20 cellular contexts compared by ENCODE assay signal in the genomic region with DNA sequence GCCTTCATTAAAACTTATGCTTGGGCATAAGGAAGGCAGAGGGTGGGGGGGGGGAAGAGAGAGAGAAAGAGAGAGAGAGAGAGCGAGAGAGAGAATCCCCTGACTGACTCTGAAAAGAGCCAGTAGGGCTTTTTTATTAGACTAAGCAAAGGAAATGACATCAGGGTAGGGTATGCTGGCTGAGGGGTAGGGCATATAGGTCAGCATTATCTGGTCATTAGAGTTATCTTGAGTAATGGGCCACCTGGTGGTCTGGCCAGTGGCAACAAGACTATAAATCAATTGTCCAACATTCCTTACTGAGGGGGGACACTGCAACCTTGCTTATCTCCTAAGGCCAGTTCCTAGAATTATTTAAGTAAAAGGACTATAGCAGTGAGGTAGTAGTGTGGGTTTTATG.
DNase-seq lines count a peak whose midpoint lies in the region; ATAC-seq, FAIRE-seq and TF ChIP-seq lines count a peak whose summit lies in the region.
"Had no signal": no experiment of that assay in that cellular context is flagged by ENCODE, and none has a peak within 500 bp of the region (broad histone marks: within the 10 kb centered on the region; RNA-seq: fewer than 3 reads in every experiment).

No MANE protein-coding gene starts in this region.

- TF ChIP-seq EP300 in H1 (IDR thresholded peaks at IDR 0.05; ENCODE audit: borderline replicate concordance in 1 of 2, low read depth in 2 of 2, low read length in 2 of 2) = no peak

- H2AK5ac ChIP-seq in H1 (ENCODE audit: low read depth, low read length) = no peak overlapping the region

- H2BK12ac ChIP-seq in H1 (ENCODE audit: low read depth, low read length) = no peak overlapping the region

- H3K9me2 ChIP-seq in GM23338 (ENCODE audit: insufficient read depth) = no peaks in the 10 kb centered on the region

- H3K23me2 ChIP-seq in H1 (ENCODE audit: low read depth, low read length) = no peaks in the 10 kb centered on the region

- intact Hi-C loops in thyroid gland (cut with DNase I) = no loop called here

- H3K79me1 ChIP-seq in H1 (ENCODE audit: low read depth, low read length) = no peaks in the 10 kb centered on the region

- no peak overlapping the region for H3K4ac ChIP-seq in H1 (replicated peaks; ENCODE audit: insufficient read length, low read depth, low read length)

- TF ChIP-seq POLR2A in H1 (IDR thresholded peaks at IDR 0.05; ENCODE audit: control extremely low read depth in 1 of 2, low read depth in 2 of 2, low read length in 2 of 2) = no peak
- TF ChIP-seq POLR2A in GM12892 (IDR thresholded peaks at IDR 0.05; ENCODE audit: low read depth, low read length) = no peak
- no peak for TF ChIP-seq POLR2A in thyroid gland (IDR thresholded peaks at IDR 0.05)

- H3K4me3 ChIP-seq in GM23338 (no peak overlapping the region), H1 (ENCODE audit: extremely low read depth in 1 of 4, insufficient read depth in 2 of 4, low read depth in 3 of 4, low read length in 4 of 4) (no peak overlapping the region), thyroid gland (replicated peaks in 1 of 3) (no peak overlapping the region)
- H3K4me3 ChIP-seq: A549, BLaER1 had no signal

- ATAC-seq in GM23338 (peak; percentile 65), HG02798 (IDR thresholded peaks at IDR 0.05; ENCODE audit: poor library complexity, unreplicated experiment) (no peak)
- ATAC-seq: A549; CD8-positive, alpha-beta T cell; PC-3 had no signal

- H3K4me2 ChIP-seq in GM23338 (no peak overlapping the region), H1 (ENCODE audit: insufficient read depth in 1 of 2, low read depth in 2 of 2, low read length in 2 of 2) (no peak overlapping the region)
- H3K4me2 ChIP-seq: A549, BLaER1 had no signal

- H3K9me3 ChIP-seq in H1 (ENCODE audit: insufficient read depth in 2 of 2, low read depth in 1 of 2, low read length in 1 of 2) (peaks cover 6 to 8% of the 10 kb centered on the region in 2 experiments; a peak in 3 of 4 replicates), thyroid gland (no peaks in the 10 kb centered on the region)

- no peak overlapping the region for H3K23ac ChIP-seq in H1 (ENCODE audit: insufficient read length)

- H3K27me3 ChIP-seq in GM23338 (ENCODE audit: insufficient read depth) (no peaks in the 10 kb centered on the region), H1 (replicated peaks in 1 of 4; ENCODE audit: control insufficient read depth in 3 of 4, extremely low read depth in 1 of 4, insufficient read depth in 3 of 4, low read length in 3 of 4) (no peaks in the 10 kb centered on the region), thyroid gland (no peaks in the 10 kb centered on the region)
- H3K27me3 ChIP-seq: BLaER1 had no signal

- H3K36me3 Mint-ChIP-seq in GM23338 (ENCODE audit: low read depth) = peaks cover 22% of the 10 kb centered on the region

- peak; percentile 32 to 49; a peak in 3 of 4 replicates for TF ChIP-seq RAD21 in H1 (IDR thresholded peaks at IDR 0.05 in 1 of 2, conservative IDR thresholded peaks at IDR 0.05 in 1 of 2; ENCODE audit: low read depth in 2 of 2, low read length in 2 of 2)

- no peak for FAIRE-seq in H1 (lab: Jason Lieb, UNC)
- FAIRE-seq in GM12892 (lab: Jason Lieb, UNC) = no peak
- FAIRE-seq: A549 had no signal

- no peaks in the 10 kb centered on the region for H3K36me3 ChIP-seq in GM23338 (ENCODE audit: insufficient read depth)
- H3K36me3 ChIP-seq in H1 (ENCODE audit: control insufficient read depth in 2 of 4, insufficient read depth in 4 of 4, low read length in 3 of 4) = no peaks in the 10 kb centered on the region
- no peaks in the 10 kb centered on the region for H3K36me3 ChIP-seq in thyroid gland

- no peak overlapping the region for H4K5ac ChIP-seq in H1 (ENCODE audit: insufficient read length, low read depth, low read length)

- no peak overlapping the region for H2BK20ac ChIP-seq in H1 (ENCODE audit: low read length)

- no peaks in the 10 kb centered on the region for H3K4me1 ChIP-seq in GM23338 (ENCODE audit: insufficient read depth)
- H3K4me1 ChIP-seq in H1 (replicated peaks in 1 of 4; ENCODE audit: control insufficient read depth in 3 of 4, insufficient read depth in 4 of 4, low read length in 3 of 4) = no peaks in the 10 kb centered on the region
- H3K4me1 ChIP-seq in thyroid gland = no peaks in the 10 kb centered on the region
- H3K4me1 ChIP-seq: A549, BLaER1 had no signal

- H3K4me3 Mint-ChIP-seq in GM23338 = no peak overlapping the region
- H3K4me3 Mint-ChIP-seq: CD8-positive, alpha-beta T cell had no signal

- no peak overlapping the region for H3K9ac ChIP-seq in H1 (replicated peaks in 1 of 4; ENCODE audit: extremely low read depth in 1 of 4, low read depth in 3 of 4, low read length in 3 of 4)
- H3K9ac ChIP-seq: BLaER1 had no signal

- peak; percentile 26 to 51; a peak in 3 of 4 replicates for TF ChIP-seq CTCF in GM23338 (conservative IDR thresholded peaks at IDR 0.05; ENCODE audit: low read depth in 2 of 2)
- TF ChIP-seq CTCF in H1 (IDR thresholded peaks at IDR 0.05; ENCODE audit: control extremely low read depth in 1 of 3, insufficient read depth in 1 of 3, low read depth in 1 of 3, low read length in 3 of 3) = peak in 2 of 3 experiments; percentile 29 to 30; a peak in 2 of 4 replicates
- TF ChIP-seq CTCF in thyroid gland (IDR thresholded peaks at IDR 0.05) = no peak

- no peak overlapping the region for H2BK120ac ChIP-seq in H1 (replicated peaks; ENCODE audit: low read depth, low read length)

- no peak overlapping the region for H2BK15ac ChIP-seq in H1 (ENCODE audit: low read length)

- H4K91ac ChIP-seq in H1 (replicated peaks; ENCODE audit: insufficient read length, low read length) = no peak overlapping the region

- H3K27me3 Mint-ChIP-seq in GM23338 (ENCODE audit: insufficient read depth, low read depth, poor library complexity) = peaks cover 3% of the 10 kb centered on the region

- H4K8ac ChIP-seq in H1 (ENCODE audit: extremely low read depth, insufficient read depth, low read length) = no peak overlapping the region

- no peaks in the 10 kb centered on the region for H3K79me2 ChIP-seq in GM23338 (replicated peaks; ENCODE audit: insufficient read depth)
- no peaks in the 10 kb centered on the region for H3K79me2 ChIP-seq in H1 (ENCODE audit: control insufficient read depth in 1 of 2, insufficient read depth in 2 of 2, low read length in 2 of 2)

- CTCF ChIA-PET in H1 (lab: Charles Lee; ENCODE audit: partially characterized antibody) = interaction anchor here (0.6 to 0.8 kb wide), 4 partner anchors 84 to 1884 kb away, joined by 3 to 5 read pairs (median 3); no protein-coding TSS in a partner anchor

- peak; percentile 37 for DNase-seq in GM23338 (ENCODE audit: low spot score)
- peak; percentile 90 for DNase-seq in SK-N-DZ (ENCODE audit: low spot score)
- no peak for DNase-seq in H1 (ENCODE audit: low read depth in 1 of 2, low spot score in 2 of 2)
- peak; percentile 73 for DNase-seq in islet precursor cell
- DNase-seq in stimulated activated CD4-positive, alpha-beta T cell treated with anti-CD3 and anti-CD28 coated beads, Interleukin-4, amount 100 ng/mL, for 1 hour = no peak
- no peak for DNase-seq in GM12892 (ENCODE audit: insufficient read length)
- no peak for DNase-seq in thyroid gland
- DNase-seq: Calu3; CD8-positive, alpha-beta T cell; DMS53; HCEC 1CT; NCI-H1092 treated with DMSO at 0.1 percent for 48 hours; NCI-H1694 treated with DMSO at 0.1 percent for 48 hours; NCI-H510A treated with DMSO at 0.1 percent for 48 hours; NCI-H774; PC-3; RPMI8226 had no signal

- H3K56ac ChIP-seq in H1 (replicated peaks; ENCODE audit: insufficient read length, low read depth, low read length) = no peak overlapping the region

- no CpG with 5 or more reads among the region's 1 CpG for WGBS in H1 (ENCODE audit: extremely low coverage in 1 of 2, insufficient coverage in 1 of 2, insufficient read length in 1 of 2, insufficient replicate concordance in 2 of 2, low coverage in 1 of 2, low lambda C conversion rate in 2 of 2, missing lambda C conversion rate in 1 of 2), 2 experiments
- 85 to 87% methylated on average over 1 of the region's 1 CpG for WGBS in thyroid gland, 2 donors

- H2BK5ac ChIP-seq in H1 (ENCODE audit: low read depth, low read length) = no peak overlapping the region

- H3K27ac ChIP-seq in GM23338 (ENCODE audit: low read depth) (no peak overlapping the region), H1 (ENCODE audit: low read depth, low read length) (no peak overlapping the region), thyroid gland (no peak overlapping the region)
- H3K27ac ChIP-seq: A549, BLaER1 had no signal

- H3K4me1 Mint-ChIP-seq in GM23338 = no peaks in the 10 kb centered on the region

- H3K9me3 Mint-ChIP-seq in GM23338 = peaks cover 33% of the 10 kb centered on the region

- H2AFZ ChIP-seq in GM23338 = no peak overlapping the region
- no peak overlapping the region for H2AFZ ChIP-seq in H1 (ENCODE audit: low read length)

- H4K20me1 ChIP-seq in GM23338 (replicated peaks; ENCODE audit: insufficient read depth) = no peaks in the 10 kb centered on the region
- H4K20me1 ChIP-seq in H1 (replicated peaks in 1 of 2; ENCODE audit: control insufficient read depth in 1 of 2, insufficient read depth in 2 of 2, low read length in 2 of 2) = no peaks in the 10 kb centered on the region
- H4K20me1 ChIP-seq: BLaER1 had no signal

- POLR2A ChIA-PET in H1 (lab: Charles Lee; ENCODE audit: partially characterized antibody) = no interaction called here

- no peaks in the 10 kb centered on the region for H3F3A ChIP-seq in GM23338 (replicated peaks; ENCODE audit: low read depth)

- no peak overlapping the region for H3K18ac ChIP-seq in H1 (ENCODE audit: extremely low read depth, low read length)

- H3K14ac ChIP-seq in H1 (ENCODE audit: insufficient read length) = no peak overlapping the region

- no peak overlapping the region for H3K27ac Mint-ChIP-seq in GM23338
- H3K27ac Mint-ChIP-seq: CD8-positive, alpha-beta T cell had no signal

TF ChIP-seq in GM23338, 12 proteins besides CTCF, POLR2A, EP300 and RAD21 (continues in another document):
- no peak for TF ChIP-seq EZH2 (IDR thresholded peaks at IDR 0.05; ENCODE audit: low read depth, unreplicated experiment)
- no peak for TF ChIP-seq EZH2phosphoT487 (IDR thresholded peaks at IDR 0.05; ENCODE audit: unreplicated experiment)

TF ChIP-seq in H1, 55 proteins besides CTCF, POLR2A, EP300 and RAD21:
- TF ChIP-seq TEAD4 (IDR thresholded peaks at IDR 0.05; ENCODE audit: low read depth, low read length) (0 out of 2 replicates have a peak, but pooled peaks have one; percentile 15), CHD2 (IDR thresholded peaks at IDR 0.05; ENCODE audit: low read length) (no peak), JUND (IDR thresholded peaks at IDR 0.05; ENCODE audit: low read length) (no peak)

Comparison
In these comparisons a context has a peak if more than half of its experiments do, and no peak if none do; other contexts are left out.
1. DNase-seq: peak in GM23338 (single experiment), SK-N-DZ (single experiment) and islet precursor cell (single experiment); none in H1 (0 of 2), stimulated activated CD4-positive, alpha-beta T cell treated with anti-CD3 and anti-CD28 coated beads, Interleukin-4, amount 100 ng/mL, for 1 hour (single experiment), GM12892 (single experiment) and thyroid gland (0 of 2).
2. CTCF ChIP-seq: peak in GM23338 (2 of 2) and H1 (2 of 3); none in thyroid gland (0 of 6).